ENCODE assay signal across 1 cellular context in the genomic region with DNA sequence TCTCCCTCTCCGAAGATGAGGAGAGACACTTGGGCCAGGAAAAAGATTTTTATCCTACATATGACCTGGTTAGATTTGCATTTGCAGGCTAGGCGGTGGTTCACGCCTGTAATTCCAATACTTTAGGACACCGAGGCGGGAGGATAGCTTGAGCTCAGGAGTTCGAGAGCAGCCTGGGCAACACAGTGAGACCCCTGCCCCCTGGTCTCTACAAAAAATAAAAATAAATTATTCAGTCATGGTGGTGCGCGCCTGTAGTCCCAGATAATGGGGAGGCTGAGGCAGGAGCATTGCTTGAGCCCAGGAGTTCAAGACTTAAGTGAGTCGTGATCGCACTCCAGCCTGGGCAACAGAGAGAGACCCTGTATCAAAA.
TF ChIP-seq lines count a peak whose summit lies in the region.

No MANE protein-coding gene starts in this region.

TF ChIP-seq in liver, 16 proteins besides CTCF, POLR2A, EP300 and RAD21 (continued from another document):
- TF ChIP-seq YY1 (IDR thresholded peaks at IDR 0.05) (no peak), SP1 (IDR thresholded peaks at IDR 0.05) (no peak), EGR1 (IDR thresholded peaks at IDR 0.05; ENCODE audit: low read depth in 2 of 2) (no peak)
